In genomic region chr7:47571355-47572100, GRCh38 we compare ENCODE assay signal across 8 cellular contexts. TPM values are rescaled to one million over a fixed set of nuclear protein-coding genes. Genes with fewer than 3 reads are reported as not detected.
DNase-seq lines count a peak whose midpoint lies in the region; ATAC-seq and TF ChIP-seq lines count a peak whose summit lies in the region.

No MANE protein-coding gene starts in this region.

- intact Hi-C loops in ascending aorta (cut with DNase I), result loop anchor here (5.0 to 10.0 kb wide), 3 partner anchors 54 to 516 kb away; partner anchors contain the start of genes PKD1L1 and UPP1

- no peaks in the 10 kb centered on the region for H3K36me3 ChIP-seq in ascending aorta

- peaks cover 80% of the 10 kb centered on the region for H3K4me1 Mint-ChIP-seq in stimulated activated memory B cell treated with anti-CD40 and anti-IgM and Interleukin-4, amounts not matched to agents 10 μg/mL and 1 μg/mL and 100 μg/mL, for 72 hours
- peaks cover 3% of the 10 kb centered on the region for H3K4me1 Mint-ChIP-seq in activated naive CD8-positive, alpha-beta T cell treated with anti-CD3 and anti-CD28 coated beads for 36 hours

- TF ChIP-seq CTCF in NB4 (IDR thresholded peaks at IDR 0.05; ENCODE audit: low read depth, low read length), result no peak
- TF ChIP-seq CTCF in ascending aorta (IDR thresholded peaks at IDR 0.05), result no peak

- H3K27me3 Mint-ChIP-seq in stimulated activated memory B cell treated with anti-CD40 and anti-IgM and Interleukin-4, amounts not matched to agents 10 μg/mL and 1 μg/mL and 100 μg/mL, for 72 hours, result no peaks in the 10 kb centered on the region
- peaks cover 10% of the 10 kb centered on the region for H3K27me3 Mint-ChIP-seq in activated naive CD8-positive, alpha-beta T cell treated with anti-CD3 and anti-CD28 coated beads for 36 hours

- in situ Hi-C loops in G401 (cut with HindIII; ENCODE audit: low sequenced_read_pairs), result no loop called here

- peak overlapping the region; percentile 85 to 86 for H3K27ac ChIP-seq in ascending aorta

- peak overlapping the region; percentile 57 for H3K4me3 Mint-ChIP-seq in stimulated activated memory B cell treated with anti-CD40 and anti-IgM and Interleukin-4, amounts not matched to agents 10 μg/mL and 1 μg/mL and 100 μg/mL, for 72 hours
- H3K4me3 Mint-ChIP-seq in activated naive CD8-positive, alpha-beta T cell treated with anti-CD3 and anti-CD28 coated beads for 36 hours, result no peak overlapping the region

- no peaks in the 10 kb centered on the region for H3K27me3 ChIP-seq in ascending aorta

- no peaks in the 10 kb centered on the region for H3K36me3 Mint-ChIP-seq in stimulated activated memory B cell treated with anti-CD40 and anti-IgM and Interleukin-4, amounts not matched to agents 10 μg/mL and 1 μg/mL and 100 μg/mL, for 72 hours
- H3K36me3 Mint-ChIP-seq in activated naive CD8-positive, alpha-beta T cell treated with anti-CD3 and anti-CD28 coated beads for 36 hours, result no peaks in the 10 kb centered on the region

- H3K4me1 ChIP-seq in ascending aorta, result peaks cover 27 to 56% of the 10 kb centered on the region in 2 donors

- H3K9me3 ChIP-seq in ascending aorta, result no peaks in the 10 kb centered on the region

- DNase-seq in CD1c-positive myeloid dendritic cell (ENCODE audit: extremely low spot score) (peak; percentile 76), NB4 (ENCODE audit: low read depth) (peak; percentile 47), ascending aorta (ENCODE audit: low spot score in 2 of 2) (peak in 1 of 2 donors; percentile 91), islet precursor cell (peak; percentile 70), G401 (ENCODE audit: low spot score) (no peak)
- no peak for DNase-seq in stimulated activated CD4-positive, alpha-beta T cell treated with anti-CD3 and anti-CD28 coated beads, Interleukin-4, amount 100 ng/mL, for 1 hour
- no peak for DNase-seq in activated naive CD8-positive, alpha-beta T cell treated with anti-CD3 and anti-CD28 coated beads for 36 hours

- H3K9me3 Mint-ChIP-seq in stimulated activated memory B cell treated with anti-CD40 and anti-IgM and Interleukin-4, amounts not matched to agents 10 μg/mL and 1 μg/mL and 100 μg/mL, for 72 hours, result no peaks in the 10 kb centered on the region
- no peaks in the 10 kb centered on the region for H3K9me3 Mint-ChIP-seq in activated naive CD8-positive, alpha-beta T cell treated with anti-CD3 and anti-CD28 coated beads for 36 hours

- peak overlapping the region; percentile 82 for H3K27ac Mint-ChIP-seq in stimulated activated memory B cell treated with anti-CD40 and anti-IgM and Interleukin-4, amounts not matched to agents 10 μg/mL and 1 μg/mL and 100 μg/mL, for 72 hours
- no peak overlapping the region for H3K27ac Mint-ChIP-seq in activated naive CD8-positive, alpha-beta T cell treated with anti-CD3 and anti-CD28 coated beads for 36 hours

- no peak for TF ChIP-seq POLR2A in NB4 (IDR thresholded peaks at IDR 0.05; ENCODE audit: extremely low read depth, insufficient read length)

- no peak overlapping the region for H3K4me3 ChIP-seq in NB4 (ENCODE audit: low read depth, low read length)
- H3K4me3 ChIP-seq in ascending aorta, result peak overlapping the region; percentile 23 to 55

- peak; percentile 31 for ATAC-seq in stimulated activated memory B cell treated with anti-CD40 and anti-IgM and Interleukin-4, amounts not matched to agents 10 μg/mL and 1 μg/mL and 100 μg/mL, for 72 hours

RNA-seq across cellular contexts. Expression of gene TNS3, which starts 10.4 kb away (rescaled TPM):
- 89.8 TPM for total RNA-seq in ascending aorta
- 35.4 and 37.3 TPM in 2 replicates for total RNA-seq in G401 (2014; rRNA removed; shearing (Covaris generic))
- under 1 TPM; 0.12 to 0.52 TPM for total RNA-seq in activated naive CD8-positive, alpha-beta T cell treated with anti-CD3 and anti-CD28 coated beads for 36 hours

Comparison
In these comparisons a context has a peak if more than half of its experiments do, and no peak if none do; other contexts are left out.
1. DNase-seq: peak in CD1c-positive myeloid dendritic cell (single experiment), NB4 (single experiment) and islet precursor cell (single experiment); none in stimulated activated CD4-positive, alpha-beta T cell treated with anti-CD3 and anti-CD28 coated beads, Interleukin-4, amount 100 ng/mL, for 1 hour (single experiment), G401 (single experiment) and activated naive CD8-positive, alpha-beta T cell treated with anti-CD3 and anti-CD28 coated beads for 36 hours (single experiment).
2. RNA of gene TNS3, which starts 10.4 kb away (total RNA-seq): 89.8 TPM in ascending aorta (single experiment) and 35.4 to 37.3 TPM in G401; 0.12 to 0.52 TPM in activated naive CD8-positive, alpha-beta T cell treated with anti-CD3 and anti-CD28 coated beads for 36 hours; every median in the first group is over 10 times any median in the second.